6 cellular contexts compared by ENCODE assay signal in genomic region chr6:32189082-32189741, GRCh38. TPM values are rescaled to one million over a fixed set of nuclear protein-coding genes. Genes with fewer than 3 reads are reported as not detected.
DNase-seq lines count a peak whose midpoint lies in the region; ATAC-seq and TF ChIP-seq lines count a peak whose summit lies in the region.

No MANE protein-coding gene starts in this region.

- H3K27me3 Mint-ChIP-seq in activated CD8-positive, alpha-beta memory T cell treated with anti-CD3 and anti-CD28 coated beads, Interleukin-2, amount 10 ng/mL, durations not matched to agents 7 days and 5 days = no peaks in the 10 kb centered on the region

- peaks cover 0 to 61% (median 45%) of the 10 kb centered on the region in 4 donors for H3K4me1 ChIP-seq in tibial artery

- H3K36me3 ChIP-seq in tibial artery = peaks cover 12 to 20% (median 19%) of the 10 kb centered on the region in 3 donors

- H3K4me3 Mint-ChIP-seq in activated CD8-positive, alpha-beta memory T cell treated with anti-CD3 and anti-CD28 coated beads, Interleukin-2, amount 10 ng/mL, durations not matched to agents 7 days and 5 days = peak overlapping the region; percentile 72

- CTCF ChIA-PET in activated CD8-positive, alpha-beta memory T cell treated with anti-CD3 and anti-CD28 coated beads, Interleukin-2, amount 10 ng/mL, durations not matched to agents 7 days and 5 days (lab: Charles Lee) = interaction anchor here (0.6 to 1.1 kb wide), 3 partner anchors 10 to 382 kb away, joined by 3 read pairs; no protein-coding TSS in a partner anchor

- peak overlapping the region; percentile 92 to 97 for H3K27ac ChIP-seq in tibial artery

- no peak for DNase-seq in activated CD8-positive, alpha-beta memory T cell treated with anti-CD3 and anti-CD28 coated beads, Interleukin-2, amount 10 ng/mL, durations not matched to agents 7 days and 5 days
- DNase-seq in activated CD8-positive, alpha-beta memory T cell treated with anti-CD3 and anti-CD28 coated beads, Interleukin-2, amount 50 U/mL, for 48 hours = no peak
- DNase-seq in left cardiac atrium = no peak
- peak in 1 of 2 donors; percentile 61 for DNase-seq in tibial artery
- no peak for DNase-seq in activated CD8-positive, alpha-beta memory T cell treated with anti-CD3 and anti-CD28 coated beads, Interleukin-2, amount 50 U/mL, for 4 hours

- no peak for ATAC-seq in activated CD8-positive, alpha-beta memory T cell treated with anti-CD3 and anti-CD28 coated beads, Interleukin-2, amount 10 ng/mL, durations not matched to agents 7 days and 5 days
- ATAC-seq in left cardiac atrium (peak; percentile 0 to 1), HG03108 (IDR thresholded peaks at IDR 0.05; ENCODE audit: unreplicated experiment) (no peak)

- peaks cover 48% of the 10 kb centered on the region for H3K4me1 Mint-ChIP-seq in activated CD8-positive, alpha-beta memory T cell treated with anti-CD3 and anti-CD28 coated beads, Interleukin-2, amount 10 ng/mL, durations not matched to agents 7 days and 5 days

- H3K36me3 Mint-ChIP-seq in activated CD8-positive, alpha-beta memory T cell treated with anti-CD3 and anti-CD28 coated beads, Interleukin-2, amount 10 ng/mL, durations not matched to agents 7 days and 5 days = peaks cover 45% of the 10 kb centered on the region

- intact Hi-C loops in left cardiac atrium (cut with DNase I) = no loop called here
- intact Hi-C loops in tibial artery (cut with DNase I; ENCODE audit: low total_unique reads) = no loop called here

- peak overlapping the region; percentile 86 to 92 for H3K4me3 ChIP-seq in tibial artery

- H3K9me3 ChIP-seq in tibial artery = no peaks in the 10 kb centered on the region

- no peaks in the 10 kb centered on the region for H3K27me3 ChIP-seq in tibial artery

- no peak for TF ChIP-seq CTCF in tibial artery (IDR thresholded peaks at IDR 0.05)

- peak overlapping the region; percentile 75 for H3K27ac Mint-ChIP-seq in activated CD8-positive, alpha-beta memory T cell treated with anti-CD3 and anti-CD28 coated beads, Interleukin-2, amount 10 ng/mL, durations not matched to agents 7 days and 5 days

- no peaks in the 10 kb centered on the region for H3K9me3 Mint-ChIP-seq in activated CD8-positive, alpha-beta memory T cell treated with anti-CD3 and anti-CD28 coated beads, Interleukin-2, amount 10 ng/mL, durations not matched to agents 7 days and 5 days (ENCODE audit: low read depth)

RNA-seq across cellular contexts. Expression of gene PBX2, which starts 0.8 kb away (rescaled TPM):
- 10 to 100 TPM; 60.0 to 61.6 TPM for total RNA-seq in activated CD8-positive, alpha-beta memory T cell treated with anti-CD3 and anti-CD28 coated beads, Interleukin-2, amount 10 ng/mL, durations not matched to agents 7 days and 5 days
- 10 to 100 TPM; 43.7 to 47.7 TPM for total RNA-seq in left cardiac atrium

RNA-seq across cellular contexts. Expression of gene GPSM3, which starts 3.2 kb away (rescaled TPM):
- total RNA-seq in activated CD8-positive, alpha-beta memory T cell treated with anti-CD3 and anti-CD28 coated beads, Interleukin-2, amount 10 ng/mL, durations not matched to agents 7 days and 5 days = 100 to 1,000 TPM; 171 to 196 TPM
- total RNA-seq in left cardiac atrium = 10 to 100 TPM in 1 of 2 donors, 1 to 10 TPM in 1; 8.5 to 15.8 TPM

RNA-seq across cellular contexts. Expression of gene AGER, which starts 5.2 kb away (rescaled TPM):
- 10 to 100 TPM; 20.7 to 22.0 TPM for total RNA-seq in activated CD8-positive, alpha-beta memory T cell treated with anti-CD3 and anti-CD28 coated beads, Interleukin-2, amount 10 ng/mL, durations not matched to agents 7 days and 5 days
- total RNA-seq in left cardiac atrium = 1 to 10 TPM; 2.4 to 2.8 TPM

RNA-seq across cellular contexts. Expression of gene RNF5, which starts 11.0 kb away (rescaled TPM):
- 10 to 100 TPM; 41.0 to 51.9 TPM for total RNA-seq in activated CD8-positive, alpha-beta memory T cell treated with anti-CD3 and anti-CD28 coated beads, Interleukin-2, amount 10 ng/mL, durations not matched to agents 7 days and 5 days
- 10 to 100 TPM; 73.0 to 77.9 TPM for total RNA-seq in left cardiac atrium

RNA-seq across cellular contexts. Expression of gene AGPAT1, which starts 13.3 kb away (rescaled TPM):
- 10 to 100 TPM; 37.5 to 38.6 TPM for total RNA-seq in activated CD8-positive, alpha-beta memory T cell treated with anti-CD3 and anti-CD28 coated beads, Interleukin-2, amount 10 ng/mL, durations not matched to agents 7 days and 5 days
- 10 to 100 TPM; 54.8 to 58.1 TPM for total RNA-seq in left cardiac atrium

Comparison
In these comparisons a context has a peak if more than half of its experiments do, and no peak if none do; other contexts are left out.
1. ATAC-seq: peak in left cardiac atrium (2 of 2); none in activated CD8-positive, alpha-beta memory T cell treated with anti-CD3 and anti-CD28 coated beads, Interleukin-2, amount 10 ng/mL, durations not matched to agents 7 days and 5 days (single experiment) and HG03108 (single experiment).
2. RNA of gene GPSM3, which starts 3.2 kb away (total RNA-seq): 171 to 196 TPM in activated CD8-positive, alpha-beta memory T cell treated with anti-CD3 and anti-CD28 coated beads, Interleukin-2, amount 10 ng/mL, durations not matched to agents 7 days and 5 days; 8.5 to 15.8 TPM in left cardiac atrium; every median in the first group is over 10 times any median in the second.
3. RNA of gene AGER, which starts 5.2 kb away (total RNA-seq): 20.7 to 22.0 TPM in activated CD8-positive, alpha-beta memory T cell treated with anti-CD3 and anti-CD28 coated beads, Interleukin-2, amount 10 ng/mL, durations not matched to agents 7 days and 5 days; 2.4 to 2.8 TPM in left cardiac atrium; every median in the first group is over 4 times any median in the second.